Comparison of ENCODE assay signal across 2 cellular contexts in the genomic region with DNA sequence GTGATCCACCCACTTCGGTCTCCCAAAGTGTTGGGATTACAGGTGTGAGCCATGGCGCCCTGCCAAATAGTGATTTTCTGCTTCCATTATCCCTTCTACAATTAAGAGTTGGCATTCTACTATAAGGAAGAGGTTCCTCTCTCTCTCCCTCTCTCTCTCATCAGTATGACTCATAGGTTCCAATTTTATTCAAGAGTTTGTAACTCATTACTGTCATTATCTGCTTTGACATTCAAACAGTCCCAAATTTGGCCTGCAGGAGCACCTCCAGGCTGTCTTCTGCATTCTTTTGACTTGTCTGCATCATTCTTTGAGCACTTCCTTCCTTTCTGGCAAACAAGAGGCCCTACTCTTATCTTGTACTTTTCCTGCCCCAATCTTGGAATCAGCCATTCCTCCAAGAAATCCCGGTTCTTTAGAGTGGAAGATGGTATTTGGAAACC.
TF ChIP-seq lines count a peak whose summit lies in the region.

No MANE protein-coding gene starts in this region.

TF ChIP-seq in A549, 52 proteins besides CTCF, POLR2A, EP300 and RAD21:
- no peak for TF ChIP-seq HOXA7 (CRISPR knock-in tag; IDR thresholded peaks at IDR 0.05)
- TF ChIP-seq FOSL2 (IDR thresholded peaks at IDR 0.05): no peak
- peak; percentile 52; the same call in 1 of the 2 replicates for TF ChIP-seq FOSL2 (CRISPR knock-in tag; IDR thresholded peaks at IDR 0.05)

TF ChIP-seq in endothelial cell of umbilical vein, 7 proteins besides CTCF, POLR2A, EP300 and RAD21:
- TF ChIP-seq FOS (IDR thresholded peaks at IDR 0.05; ENCODE audit: borderline replicate concordance, insufficient read depth, low read length) (peak; percentile 49), MYC (IDR thresholded peaks at IDR 0.05; ENCODE audit: low read depth, low read length) (no peak), POLR2AphosphoS5 (IDR thresholded peaks at IDR 0.05; ENCODE audit: insufficient read depth, low read depth, low read length) (no peak), JUN (IDR thresholded peaks at IDR 0.05; ENCODE audit: borderline replicate concordance, insufficient read depth, insufficient read length, low read depth) (no peak), GATA2 (IDR thresholded peaks at IDR 0.05; ENCODE audit: insufficient read depth, insufficient read length, low read depth, low read length) (peak; percentile 41), EZH2 (IDR thresholded peaks at IDR 0.05; ENCODE audit: borderline replicate concordance, low read depth, low read length, severe bottlenecking) (no peak)
- TF ChIP-seq, protein P1, sequence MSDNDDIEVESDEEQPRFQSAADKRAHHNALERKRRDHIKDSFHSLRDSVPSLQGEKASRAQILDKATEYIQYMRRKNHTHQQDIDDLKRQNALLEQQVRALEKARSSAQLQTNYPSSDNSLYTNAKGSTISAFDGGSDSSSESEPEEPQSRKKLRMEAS (IDR thresholded peaks at IDR 0.05; ENCODE audit: insufficient read depth, insufficient read length): no peak
